ENCODE assay signal across 1 cellular context in genomic region chr10:119313024-119313423, GRCh38.
A peak's percentile ranks its signal among the peaks of the same experiment; 100 is the strongest.
TF ChIP-seq lines count a peak whose summit lies in the region.

No MANE protein-coding gene starts in this region.

TF ChIP-seq in HEK293, 187 proteins besides CTCF, POLR2A, EP300 and RAD21 (continued from another document and continues in another):
- no peak for TF ChIP-seq ZNF510 (tag by site-specific recombination; IDR thresholded peaks at IDR 0.05; ENCODE audit: insufficient replicate concordance)
- TF ChIP-seq, protein P1, sequence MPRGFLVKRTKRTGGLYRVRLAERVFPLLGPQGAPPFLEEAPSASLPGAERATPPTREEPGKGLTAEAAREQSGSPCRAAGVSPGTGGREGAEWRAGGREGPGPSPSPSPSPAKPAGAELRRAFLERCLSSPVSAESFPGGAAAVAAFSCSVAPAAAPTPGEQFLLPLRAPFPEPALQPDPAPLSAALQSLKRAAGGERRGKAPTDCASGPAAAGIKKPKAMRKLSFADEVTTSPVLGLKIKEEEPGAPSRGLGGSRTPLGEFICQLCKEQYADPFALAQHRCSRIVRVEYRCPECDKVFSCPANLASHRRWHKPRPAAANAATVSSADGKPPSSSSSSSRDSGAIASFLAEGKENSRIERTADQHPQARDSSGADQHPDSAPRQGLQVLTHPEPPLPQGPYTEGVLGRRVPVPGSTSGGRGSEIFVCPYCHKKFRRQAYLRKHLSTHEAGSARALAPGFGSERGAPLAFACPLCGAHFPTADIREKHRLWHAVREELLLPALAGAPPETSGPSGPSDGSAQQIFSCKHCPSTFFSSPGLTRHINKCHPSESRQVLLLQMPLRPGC (tag by site-specific recombination; IDR thresholded peaks at IDR 0.05) = 0 out of 2 replicates have a peak, but pooled peaks have one; percentile 31
- TF ChIP-seq ZSCAN23 (tag by site-specific recombination; IDR thresholded peaks at IDR 0.05) = 0 out of 2 replicates have a peak, but pooled peaks have one; percentile 59
- no peak for TF ChIP-seq ZNF214 (tag by site-specific recombination; IDR thresholded peaks at IDR 0.05; ENCODE audit: borderline replicate concordance)
- TF ChIP-seq ZBTB11 (tag by site-specific recombination; conservative IDR thresholded peaks at IDR 0.05; ENCODE audit: low read depth) = no peak
- TF ChIP-seq ZBTB17 (tag by site-specific recombination; IDR thresholded peaks at IDR 0.05) = no peak
- TF ChIP-seq ZNF26 (tag by site-specific recombination; IDR thresholded peaks at IDR 0.05) = no peak
- TF ChIP-seq ZNF521 (tag by site-specific recombination; IDR thresholded peaks at IDR 0.05) = peak; percentile 34; the same call in 1 of the 2 replicates
- TF ChIP-seq ZNF670 (tag by site-specific recombination; IDR thresholded peaks at IDR 0.05; ENCODE audit: low read depth) = no peak; the same call in 1 of the 2 replicates
- no peak for TF ChIP-seq KLF9 (tag by site-specific recombination; IDR thresholded peaks at IDR 0.05; ENCODE audit: low read depth)
- TF ChIP-seq, protein P2, sequence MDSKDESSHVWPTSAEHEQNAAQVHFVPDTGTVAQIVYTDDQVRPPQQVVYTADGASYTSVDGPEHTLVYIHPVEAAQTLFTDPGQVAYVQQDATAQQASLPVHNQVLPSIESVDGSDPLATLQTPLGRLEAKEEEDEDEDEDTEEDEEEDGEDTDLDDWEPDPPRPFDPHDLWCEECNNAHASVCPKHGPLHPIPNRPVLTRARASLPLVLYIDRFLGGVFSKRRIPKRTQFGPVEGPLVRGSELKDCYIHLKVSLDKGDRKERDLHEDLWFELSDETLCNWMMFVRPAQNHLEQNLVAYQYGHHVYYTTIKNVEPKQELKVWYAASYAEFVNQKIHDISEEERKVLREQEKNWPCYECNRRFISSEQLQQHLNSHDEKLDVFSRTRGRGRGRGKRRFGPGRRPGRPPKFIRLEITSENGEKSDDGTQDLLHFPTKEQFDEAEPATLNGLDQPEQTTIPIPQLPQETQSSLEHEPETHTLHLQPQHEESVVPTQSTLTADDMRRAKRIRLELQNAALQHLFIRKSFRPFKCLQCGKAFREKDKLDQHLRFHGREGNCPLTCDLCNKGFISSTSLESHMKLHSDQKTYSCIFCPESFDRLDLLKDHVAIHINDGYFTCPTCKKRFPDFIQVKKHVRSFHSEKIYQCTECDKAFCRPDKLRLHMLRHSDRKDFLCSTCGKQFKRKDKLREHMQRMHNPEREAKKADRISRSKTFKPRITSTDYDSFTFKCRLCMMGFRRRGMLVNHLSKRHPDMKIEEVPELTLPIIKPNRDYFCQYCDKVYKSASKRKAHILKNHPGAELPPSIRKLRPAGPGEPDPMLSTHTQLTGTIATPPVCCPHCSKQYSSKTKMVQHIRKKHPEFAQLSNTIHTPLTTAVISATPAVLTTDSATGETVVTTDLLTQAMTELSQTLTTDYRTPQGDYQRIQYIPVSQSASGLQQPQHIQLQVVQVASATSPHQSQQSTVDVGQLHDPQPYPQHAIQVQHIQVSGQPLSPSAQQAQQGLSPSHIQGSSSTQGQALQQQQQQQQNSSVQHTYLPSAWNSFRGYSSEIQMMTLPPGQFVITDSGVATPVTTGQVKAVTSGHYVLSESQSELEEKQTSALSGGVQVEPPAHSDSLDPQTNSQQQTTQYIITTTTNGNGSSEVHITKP (tag by site-specific recombination; IDR thresholded peaks at IDR 0.05) = no peak
- TF ChIP-seq ZNF394 (tag by site-specific recombination; IDR thresholded peaks at IDR 0.05; ENCODE audit: borderline replicate concordance) = no peak
- TF ChIP-seq MYNN (tag by site-specific recombination; IDR thresholded peaks at IDR 0.05; ENCODE audit: borderline replicate concordance) = no peak
- TF ChIP-seq ZNF239 (tag by site-specific recombination; IDR thresholded peaks at IDR 0.05) = 0 out of 2 replicates have a peak, but pooled peaks have one; percentile 41
- no peak; the same call in 1 of the 2 replicates for TF ChIP-seq GLIS1 (tag by site-specific recombination; IDR thresholded peaks at IDR 0.05)
- TF ChIP-seq HIC1 (tag by site-specific recombination; IDR thresholded peaks at IDR 0.05) = peak; percentile 73; the same call in 1 of the 2 replicates
- TF ChIP-seq, protein P3, sequence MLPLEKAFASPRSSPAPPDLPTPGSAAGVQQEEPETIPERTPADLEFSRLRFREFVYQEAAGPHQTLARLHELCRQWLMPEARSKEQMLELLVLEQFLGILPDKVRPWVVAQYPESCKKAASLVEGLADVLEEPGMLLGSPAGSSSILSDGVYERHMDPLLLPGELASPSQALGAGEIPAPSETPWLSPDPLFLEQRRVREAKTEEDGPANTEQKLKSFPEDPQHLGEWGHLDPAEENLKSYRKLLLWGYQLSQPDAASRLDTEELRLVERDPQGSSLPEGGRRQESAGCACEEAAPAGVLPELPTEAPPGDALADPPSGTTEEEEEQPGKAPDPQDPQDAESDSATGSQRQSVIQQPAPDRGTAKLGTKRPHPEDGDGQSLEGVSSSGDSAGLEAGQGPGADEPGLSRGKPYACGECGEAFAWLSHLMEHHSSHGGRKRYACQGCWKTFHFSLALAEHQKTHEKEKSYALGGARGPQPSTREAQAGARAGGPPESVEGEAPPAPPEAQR (tag by site-specific recombination; IDR thresholded peaks at IDR 0.05) = no peak
- 0 out of 2 replicates have a peak, but pooled peaks have one; percentile 90 for TF ChIP-seq ZNF658 (tag by site-specific recombination; IDR thresholded peaks at IDR 0.05)
- TF ChIP-seq ZNF248 (tag by site-specific recombination; IDR thresholded peaks at IDR 0.05) = 0 out of 2 replicates have a peak, but pooled peaks have one; percentile 16
- TF ChIP-seq YY2 (tag by site-specific recombination; IDR thresholded peaks at IDR 0.05) = peak; percentile 56
- TF ChIP-seq SP2 (tag by site-specific recombination; IDR thresholded peaks at IDR 0.05) = no peak
- TF ChIP-seq ZIC2 (tag by site-specific recombination; IDR thresholded peaks at IDR 0.05) = no peak
- TF ChIP-seq ZNF791 (tag by site-specific recombination; IDR thresholded peaks at IDR 0.05) = no peak
- TF ChIP-seq, protein P4, sequence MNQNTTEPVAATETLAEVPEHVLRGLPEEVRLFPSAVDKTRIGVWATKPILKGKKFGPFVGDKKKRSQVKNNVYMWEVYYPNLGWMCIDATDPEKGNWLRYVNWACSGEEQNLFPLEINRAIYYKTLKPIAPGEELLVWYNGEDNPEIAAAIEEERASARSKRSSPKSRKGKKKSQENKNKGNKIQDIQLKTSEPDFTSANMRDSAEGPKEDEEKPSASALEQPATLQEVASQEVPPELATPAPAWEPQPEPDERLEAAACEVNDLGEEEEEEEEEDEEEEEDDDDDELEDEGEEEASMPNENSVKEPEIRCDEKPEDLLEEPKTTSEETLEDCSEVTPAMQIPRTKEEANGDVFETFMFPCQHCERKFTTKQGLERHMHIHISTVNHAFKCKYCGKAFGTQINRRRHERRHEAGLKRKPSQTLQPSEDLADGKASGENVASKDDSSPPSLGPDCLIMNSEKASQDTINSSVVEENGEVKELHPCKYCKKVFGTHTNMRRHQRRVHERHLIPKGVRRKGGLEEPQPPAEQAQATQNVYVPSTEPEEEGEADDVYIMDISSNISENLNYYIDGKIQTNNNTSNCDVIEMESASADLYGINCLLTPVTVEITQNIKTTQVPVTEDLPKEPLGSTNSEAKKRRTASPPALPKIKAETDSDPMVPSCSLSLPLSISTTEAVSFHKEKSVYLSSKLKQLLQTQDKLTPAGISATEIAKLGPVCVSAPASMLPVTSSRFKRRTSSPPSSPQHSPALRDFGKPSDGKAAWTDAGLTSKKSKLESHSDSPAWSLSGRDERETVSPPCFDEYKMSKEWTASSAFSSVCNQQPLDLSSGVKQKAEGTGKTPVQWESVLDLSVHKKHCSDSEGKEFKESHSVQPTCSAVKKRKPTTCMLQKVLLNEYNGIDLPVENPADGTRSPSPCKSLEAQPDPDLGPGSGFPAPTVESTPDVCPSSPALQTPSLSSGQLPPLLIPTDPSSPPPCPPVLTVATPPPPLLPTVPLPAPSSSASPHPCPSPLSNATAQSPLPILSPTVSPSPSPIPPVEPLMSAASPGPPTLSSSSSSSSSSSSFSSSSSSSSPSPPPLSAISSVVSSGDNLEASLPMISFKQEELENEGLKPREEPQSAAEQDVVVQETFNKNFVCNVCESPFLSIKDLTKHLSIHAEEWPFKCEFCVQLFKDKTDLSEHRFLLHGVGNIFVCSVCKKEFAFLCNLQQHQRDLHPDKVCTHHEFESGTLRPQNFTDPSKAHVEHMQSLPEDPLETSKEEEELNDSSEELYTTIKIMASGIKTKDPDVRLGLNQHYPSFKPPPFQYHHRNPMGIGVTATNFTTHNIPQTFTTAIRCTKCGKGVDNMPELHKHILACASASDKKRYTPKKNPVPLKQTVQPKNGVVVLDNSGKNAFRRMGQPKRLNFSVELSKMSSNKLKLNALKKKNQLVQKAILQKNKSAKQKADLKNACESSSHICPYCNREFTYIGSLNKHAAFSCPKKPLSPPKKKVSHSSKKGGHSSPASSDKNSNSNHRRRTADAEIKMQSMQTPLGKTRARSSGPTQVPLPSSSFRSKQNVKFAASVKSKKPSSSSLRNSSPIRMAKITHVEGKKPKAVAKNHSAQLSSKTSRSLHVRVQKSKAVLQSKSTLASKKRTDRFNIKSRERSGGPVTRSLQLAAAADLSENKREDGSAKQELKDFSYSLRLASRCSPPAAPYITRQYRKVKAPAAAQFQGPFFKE (tag by site-specific recombination; IDR thresholded peaks at IDR 0.05; ENCODE audit: borderline replicate concordance) = no peak
- TF ChIP-seq ZNF48 (tag by site-specific recombination; IDR thresholded peaks at IDR 0.05) = no peak
- TF ChIP-seq HOXC10 (CRISPR knock-in tag; IDR thresholded peaks at IDR 0.05) = no peak
- TF ChIP-seq ZNF549 (tag by site-specific recombination; IDR thresholded peaks at IDR 0.05) = no peak
- no peak for TF ChIP-seq ZNF76 (tag by site-specific recombination; IDR thresholded peaks at IDR 0.05; ENCODE audit: borderline replicate concordance, low read depth)
- TF ChIP-seq ZNF571 (tag by site-specific recombination; IDR thresholded peaks at IDR 0.05) = peak; percentile 51; the same call in 1 of the 2 replicates
- TF ChIP-seq, protein P5, sequence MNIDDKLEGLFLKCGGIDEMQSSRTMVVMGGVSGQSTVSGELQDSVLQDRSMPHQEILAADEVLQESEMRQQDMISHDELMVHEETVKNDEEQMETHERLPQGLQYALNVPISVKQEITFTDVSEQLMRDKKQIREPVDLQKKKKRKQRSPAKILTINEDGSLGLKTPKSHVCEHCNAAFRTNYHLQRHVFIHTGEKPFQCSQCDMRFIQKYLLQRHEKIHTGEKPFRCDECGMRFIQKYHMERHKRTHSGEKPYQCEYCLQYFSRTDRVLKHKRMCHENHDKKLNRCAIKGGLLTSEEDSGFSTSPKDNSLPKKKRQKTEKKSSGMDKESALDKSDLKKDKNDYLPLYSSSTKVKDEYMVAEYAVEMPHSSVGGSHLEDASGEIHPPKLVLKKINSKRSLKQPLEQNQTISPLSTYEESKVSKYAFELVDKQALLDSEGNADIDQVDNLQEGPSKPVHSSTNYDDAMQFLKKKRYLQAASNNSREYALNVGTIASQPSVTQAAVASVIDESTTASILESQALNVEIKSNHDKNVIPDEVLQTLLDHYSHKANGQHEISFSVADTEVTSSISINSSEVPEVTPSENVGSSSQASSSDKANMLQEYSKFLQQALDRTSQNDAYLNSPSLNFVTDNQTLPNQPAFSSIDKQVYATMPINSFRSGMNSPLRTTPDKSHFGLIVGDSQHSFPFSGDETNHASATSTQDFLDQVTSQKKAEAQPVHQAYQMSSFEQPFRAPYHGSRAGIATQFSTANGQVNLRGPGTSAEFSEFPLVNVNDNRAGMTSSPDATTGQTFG (tag by site-specific recombination; IDR thresholded peaks at IDR 0.05; ENCODE audit: borderline replicate concordance) = peak; percentile 73; the same call in 1 of the 2 replicates
- TF ChIP-seq ZNF830 (tag by site-specific recombination; IDR thresholded peaks at IDR 0.05; ENCODE audit: low read depth) = no peak
